8 cellular contexts compared by ENCODE assay signal in the genomic region with DNA sequence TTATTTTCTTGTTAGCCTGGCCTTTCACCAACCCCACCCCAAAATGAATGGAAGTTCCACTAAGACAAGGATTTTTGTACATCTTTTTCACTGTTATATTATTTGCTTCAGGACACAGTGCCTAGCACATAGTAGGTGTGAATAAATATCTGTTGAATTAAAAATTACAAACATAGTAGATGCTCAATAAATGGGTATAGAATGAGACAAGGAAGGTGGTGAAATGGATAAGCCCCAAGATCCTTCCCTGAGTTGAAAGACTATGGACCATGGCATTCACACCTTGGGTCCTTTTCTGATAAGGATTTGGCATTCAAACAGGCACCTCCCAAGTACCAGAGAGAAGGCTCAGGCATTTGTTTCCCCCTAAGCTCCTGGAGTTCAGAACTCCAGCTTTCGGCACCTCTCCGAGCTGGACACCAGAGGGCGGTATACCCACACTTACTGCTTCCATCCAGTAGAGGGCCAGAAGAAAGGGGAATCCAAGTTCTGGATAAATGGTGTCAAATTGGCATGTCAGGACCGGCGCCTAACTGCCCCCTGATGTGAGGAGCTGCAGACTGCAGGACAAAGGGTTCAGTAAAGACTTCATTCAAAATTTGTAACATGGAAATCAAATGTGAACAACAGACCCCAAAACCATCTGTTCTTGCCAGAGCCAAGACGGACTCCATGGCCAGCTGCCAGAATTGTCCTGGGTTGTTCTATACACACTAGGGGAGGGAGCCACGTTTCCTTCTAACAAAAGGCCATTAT.
DNase-seq lines count a peak whose midpoint lies in the region; ATAC-seq and TF ChIP-seq lines count a peak whose summit lies in the region.

No MANE protein-coding gene starts in this region.

- H3K36me3 ChIP-seq in HCT116 (ENCODE audit: control insufficient read depth in 1 of 2, insufficient read depth in 2 of 2, low read length in 2 of 2) (no peaks in the 10 kb centered on the region), skeletal muscle satellite cell (ENCODE audit: insufficient read depth, low read length) (no peaks in the 10 kb centered on the region)

- RAD21 ChIA-PET in HCT116 (lab: Charles Lee; ENCODE audit: low non-redundant PET in 1 of 2, low total read pairs in 2 of 2, uncharacterized antibody in 2 of 2, unreplicated experiment in 2 of 2): interaction anchor here (0.9 to 1.2 kb wide), 3 partner anchors 47 to 129 kb away, joined by 3 to 4 read pairs (median 3); no protein-coding TSS in a partner anchor

- no peaks in the 10 kb centered on the region for H4K20me1 ChIP-seq in HCT116 (ENCODE audit: insufficient read depth)

- TF ChIP-seq CTCF in HCT116 (IDR thresholded peaks at IDR 0.05 in 2 of 3, conservative IDR thresholded peaks at IDR 0.05 in 1 of 3; ENCODE audit: borderline replicate concordance in 1 of 3, insufficient read depth in 1 of 3, low read depth in 2 of 3, low read length in 2 of 3) (peak; percentile 92 to 99 (median 94)), astrocyte of the spinal cord (IDR thresholded peaks at IDR 0.05; ENCODE audit: low read depth, low read length) (peak; percentile 98)

- H3K9ac ChIP-seq in HCT116 (ENCODE audit: low read length) (no peak overlapping the region), skeletal muscle satellite cell (ENCODE audit: low read depth, low read length) (no peak overlapping the region)

- H3K4me2 ChIP-seq in HCT116 (ENCODE audit: low read length): peak overlapping the region; percentile 63
- peak overlapping the region; percentile 74 for H3K4me2 ChIP-seq in skeletal muscle satellite cell (ENCODE audit: low read length)

- ATAC-seq in HCT116: peak; percentile 91

- H3K4me1 ChIP-seq in HCT116 (ENCODE audit: control insufficient read depth in 1 of 2, insufficient read depth in 2 of 2, low read length in 2 of 2): peaks cover 0 to 3% of the 10 kb centered on the region in 2 experiments; a peak in 1 of 4 replicates
- no peaks in the 10 kb centered on the region for H3K4me1 ChIP-seq in skeletal muscle satellite cell (ENCODE audit: control insufficient read depth, insufficient read depth, low read length)

- peak; percentile 80 for TF ChIP-seq RAD21 in HCT116 (IDR thresholded peaks at IDR 0.05; ENCODE audit: low read depth)

- H3K27ac ChIP-seq in HCT116 (ENCODE audit: low read depth, low read length): no peak overlapping the region

- H3K4me3 ChIP-seq in HCT116 (replicated peaks in 1 of 2; ENCODE audit: low read depth in 1 of 2, low read length in 2 of 2): 0 out of 4 replicates have a peak overlapping the region, but pooled peaks of 1 of the 2 experiments have one; percentile 23
- H3K4me3 ChIP-seq in astrocyte of the spinal cord (ENCODE audit: low read depth, low read length): peak overlapping the region; percentile 20
- peak overlapping the region; percentile 55 for H3K4me3 ChIP-seq in skeletal muscle satellite cell (ENCODE audit: low read length)

- H3K9me2 ChIP-seq in HCT116 (ENCODE audit: insufficient read depth): no peaks in the 10 kb centered on the region

- H3K27me3 ChIP-seq in HCT116 (ENCODE audit: insufficient read depth, low read length): no peaks in the 10 kb centered on the region
- peaks cover 32% of the 10 kb centered on the region for H3K27me3 ChIP-seq in skeletal muscle satellite cell (ENCODE audit: control insufficient read depth, insufficient read depth, low read length)

- in situ Hi-C loops in astrocyte of the spinal cord (cut with HindIII; ENCODE audit: low sequenced_read_pairs): no loop called here

- intact Hi-C loops in HCT116 (cut with micrococcal nuclease): loop anchor here (1.0 to 5.0 kb wide), 4 partner anchors 47 to 352 kb away; no protein-coding TSS in a partner anchor

- TF ChIP-seq POLR2A in HCT116 (IDR thresholded peaks at IDR 0.05; ENCODE audit: borderline replicate concordance, extremely low read depth, insufficient read depth, insufficient read length): no peak

- DNase-seq in GDM1 (lab: John Stamatoyannopoulos, UW) (peak; percentile 36), HCT116 (ENCODE audit: low read depth, low spot score) (peak; percentile 59), NCI-H128 (lab: John Stamatoyannopoulos, UW; ENCODE audit: unreplicated experiment) (peak; percentile 9), T-helper 22 cell (ENCODE audit: low read depth) (peak; percentile 17), astrocyte of the spinal cord (ENCODE audit: low read depth, low spot score) (peak; percentile 74), iPS DF 4.7 (ENCODE audit: extremely low read depth, low spot score) (peak; percentile 62), NCI-H187 treated with DMSO at 0.1 percent for 48 hours (lab: John Stamatoyannopoulos, UW) (no peak)

- no peaks in the 10 kb centered on the region for H3K9me3 ChIP-seq in HCT116 (ENCODE audit: control insufficient read depth in 1 of 2, insufficient read depth in 1 of 2, low read depth in 1 of 2, low read length in 2 of 2)
- no peaks in the 10 kb centered on the region for H3K9me3 ChIP-seq in skeletal muscle satellite cell (replicated peaks; ENCODE audit: low read length)

- POLR2A ChIA-PET in HCT116 (lab: Charles Lee): no interaction called here

- H2AFZ ChIP-seq in HCT116 (ENCODE audit: low read depth, low read length, poor library complexity, severe bottlenecking): peak overlapping the region; percentile 74

- BruUV-seq in HCT116 (replicated peaks; lab: Mats Ljungman, UMichigan): no TSS peak

- CTCF ChIA-PET in HCT116 (lab: Charles Lee): interaction anchor here (0.8 to 2.5 kb wide), 21 partner anchors 9 to 670 kb away, joined by 3 to 25 read pairs (median 4); no protein-coding TSS in a partner anchor

- no peaks in the 10 kb centered on the region for H3K79me2 ChIP-seq in HCT116 (ENCODE audit: insufficient read depth, low read length)

TF ChIP-seq in HCT116, 20 proteins besides CTCF, POLR2A, EP300 and RAD21:
- TF ChIP-seq, protein P1, sequence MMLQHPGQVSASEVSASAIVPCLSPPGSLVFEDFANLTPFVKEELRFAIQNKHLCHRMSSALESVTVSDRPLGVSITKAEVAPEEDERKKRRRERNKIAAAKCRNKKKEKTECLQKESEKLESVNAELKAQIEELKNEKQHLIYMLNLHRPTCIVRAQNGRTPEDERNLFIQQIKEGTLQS (IDR thresholded peaks at IDR 0.05): no peak
- TF ChIP-seq JUND (IDR thresholded peaks at IDR 0.05) (no peak), CEBPB (IDR thresholded peaks at IDR 0.05; ENCODE audit: low read depth) (no peak), SRF (IDR thresholded peaks at IDR 0.05; ENCODE audit: low read depth) (no peak), CBX3 (IDR thresholded peaks at IDR 0.05; ENCODE audit: low read depth) (no peak), EZH2 (IDR thresholded peaks at IDR 0.05) (no peak), ZNF274 (IDR thresholded peaks at IDR 0.05; ENCODE audit: low read depth, low read length) (no peak), SIN3A (IDR thresholded peaks at IDR 0.05; ENCODE audit: low read depth) (no peak), FOSL1 (IDR thresholded peaks at IDR 0.05; ENCODE audit: low read depth) (no peak), ZFX (IDR thresholded peaks at IDR 0.05) (no peak), YY1 (IDR thresholded peaks at IDR 0.05; ENCODE audit: extremely low read depth, insufficient replicate concordance, low read depth, low read length) (no peak), ELF1 (IDR thresholded peaks at IDR 0.05; ENCODE audit: borderline replicate concordance, low read depth) (no peak), SP1 (IDR thresholded peaks at IDR 0.05; ENCODE audit: low read depth) (no peak), POLR2AphosphoS5 (IDR thresholded peaks at IDR 0.05; ENCODE audit: low read depth, low read length) (no peak)
- TF ChIP-seq, protein P2, sequence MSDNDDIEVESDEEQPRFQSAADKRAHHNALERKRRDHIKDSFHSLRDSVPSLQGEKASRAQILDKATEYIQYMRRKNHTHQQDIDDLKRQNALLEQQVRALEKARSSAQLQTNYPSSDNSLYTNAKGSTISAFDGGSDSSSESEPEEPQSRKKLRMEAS (IDR thresholded peaks at IDR 0.05): no peak
- TF ChIP-seq, protein P3, sequence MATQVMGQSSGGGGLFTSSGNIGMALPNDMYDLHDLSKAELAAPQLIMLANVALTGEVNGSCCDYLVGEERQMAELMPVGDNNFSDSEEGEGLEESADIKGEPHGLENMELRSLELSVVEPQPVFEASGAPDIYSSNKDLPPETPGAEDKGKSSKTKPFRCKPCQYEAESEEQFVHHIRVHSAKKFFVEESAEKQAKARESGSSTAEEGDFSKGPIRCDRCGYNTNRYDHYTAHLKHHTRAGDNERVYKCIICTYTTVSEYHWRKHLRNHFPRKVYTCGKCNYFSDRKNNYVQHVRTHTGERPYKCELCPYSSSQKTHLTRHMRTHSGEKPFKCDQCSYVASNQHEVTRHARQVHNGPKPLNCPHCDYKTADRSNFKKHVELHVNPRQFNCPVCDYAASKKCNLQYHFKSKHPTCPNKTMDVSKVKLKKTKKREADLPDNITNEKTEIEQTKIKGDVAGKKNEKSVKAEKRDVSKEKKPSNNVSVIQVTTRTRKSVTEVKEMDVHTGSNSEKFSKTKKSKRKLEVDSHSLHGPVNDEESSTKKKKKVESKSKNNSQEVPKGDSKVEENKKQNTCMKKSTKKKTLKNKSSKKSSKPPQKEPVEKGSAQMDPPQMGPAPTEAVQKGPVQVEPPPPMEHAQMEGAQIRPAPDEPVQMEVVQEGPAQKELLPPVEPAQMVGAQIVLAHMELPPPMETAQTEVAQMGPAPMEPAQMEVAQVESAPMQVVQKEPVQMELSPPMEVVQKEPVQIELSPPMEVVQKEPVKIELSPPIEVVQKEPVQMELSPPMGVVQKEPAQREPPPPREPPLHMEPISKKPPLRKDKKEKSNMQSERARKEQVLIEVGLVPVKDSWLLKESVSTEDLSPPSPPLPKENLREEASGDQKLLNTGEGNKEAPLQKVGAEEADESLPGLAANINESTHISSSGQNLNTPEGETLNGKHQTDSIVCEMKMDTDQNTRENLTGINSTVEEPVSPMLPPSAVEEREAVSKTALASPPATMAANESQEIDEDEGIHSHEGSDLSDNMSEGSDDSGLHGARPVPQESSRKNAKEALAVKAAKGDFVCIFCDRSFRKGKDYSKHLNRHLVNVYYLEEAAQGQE (IDR thresholded peaks at IDR 0.05; ENCODE audit: low read depth): no peak
